ENCODE assay signal across 1 cellular context in genomic region chr10:102582181-102582580, GRCh38.
TF ChIP-seq lines count a peak whose summit lies in the region.

No MANE protein-coding gene starts in this region.

TF ChIP-seq in GM23338, 12 proteins besides CTCF, POLR2A, EP300 and RAD21 (continued from another document):
- no peak for TF ChIP-seq ZNF462 (CRISPR knock-in tag; IDR thresholded peaks at IDR 0.05)
